In the genomic region with DNA sequence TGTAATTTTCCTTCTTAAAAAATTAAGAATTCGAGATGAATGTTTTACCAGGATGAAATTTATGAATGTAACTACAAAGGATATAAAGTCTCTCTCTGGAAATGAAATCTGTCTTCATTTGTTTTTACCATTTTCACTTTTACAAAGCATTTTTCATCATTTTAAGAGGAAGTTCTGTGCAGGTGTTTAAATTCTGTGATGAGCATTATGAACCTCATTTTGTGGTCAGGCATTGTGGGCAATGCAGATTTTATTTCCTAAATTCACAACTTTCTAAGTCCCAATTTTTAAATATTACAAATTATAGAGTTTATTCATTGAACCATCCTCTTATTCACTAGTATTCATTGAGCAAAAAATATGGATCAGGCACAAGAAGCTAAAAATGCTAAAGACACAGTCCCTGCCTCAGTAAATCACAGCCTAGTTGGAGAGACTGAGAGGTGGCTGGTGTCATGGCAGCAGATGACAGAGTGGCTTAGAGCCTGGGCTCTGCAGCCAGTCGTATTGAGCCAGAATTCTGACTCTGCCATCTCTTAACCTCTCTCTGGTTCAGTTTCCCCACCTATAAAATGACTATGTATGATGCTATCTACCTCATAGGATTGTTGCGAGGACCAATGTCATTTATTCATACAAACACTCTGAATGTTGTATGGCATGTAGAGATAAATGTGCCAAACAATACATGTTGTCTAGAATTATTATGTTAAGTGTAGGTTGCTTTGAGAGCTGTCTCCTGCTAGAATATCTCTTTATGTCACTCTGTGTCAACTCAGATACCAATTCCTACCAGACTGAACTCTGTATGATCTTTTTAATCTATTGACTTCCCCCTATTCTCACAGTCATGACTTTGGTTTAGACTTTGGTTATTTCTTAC, we compare ENCODE assay signal across 15 cellular contexts. TPM values are rescaled to one million over a fixed set of nuclear protein-coding genes. Genes with fewer than 3 reads are reported as not detected.
DNase-seq lines count a peak whose midpoint lies in the region; ATAC-seq and TF ChIP-seq lines count a peak whose summit lies in the region.
"Had no signal": no experiment of that assay in that cellular context is flagged by ENCODE, and none has a peak within 500 bp of the region (broad histone marks: within the 10 kb centered on the region; RNA-seq: fewer than 3 reads in every experiment).

No MANE protein-coding gene starts in this region.

- H3K4me1 ChIP-seq in DND-41 (ENCODE audit: insufficient read depth, low read length), result peaks cover 64% of the 10 kb centered on the region

- H3K9me3 Mint-ChIP-seq in activated naive CD8-positive, alpha-beta T cell (ENCODE audit: low read depth), result no peaks in the 10 kb centered on the region
- peaks cover 0 to 6% (median 1%) of the 10 kb centered on the region in 9 donors for H3K9me3 Mint-ChIP-seq in naive thymus-derived CD8-positive, alpha-beta T cell

- H3K36me3 ChIP-seq in DND-41 (ENCODE audit: insufficient read depth, low read length), result no peaks in the 10 kb centered on the region
- H3K36me3 ChIP-seq: left ventricle myocardium inferior, SJCRH30, thoracic aorta had no signal

- peak overlapping the region; percentile 70 for H3K27ac ChIP-seq in DND-41 (ENCODE audit: low read length)
- H3K27ac ChIP-seq: SJCRH30, thoracic aorta had no signal

- intact Hi-C loops in sciatic nerve (cut with DNase I), result no loop called here

- peak overlapping the region; percentile 85 for H3K27ac Mint-ChIP-seq in activated naive CD8-positive, alpha-beta T cell
- peak overlapping the region; percentile 9 to 92 (median 76) for H3K27ac Mint-ChIP-seq in naive thymus-derived CD8-positive, alpha-beta T cell
- H3K27ac Mint-ChIP-seq: WTC11 had no signal

- H3K4me3 ChIP-seq in DND-41 (ENCODE audit: low read depth in 1 of 2, low read length in 2 of 2), result peak overlapping the region in 1 of 2 experiments; percentile 0; a peak in 2 of 4 replicates
- H3K4me3 ChIP-seq: left ventricle myocardium inferior, SJCRH30, thoracic aorta had no signal

- no peaks in the 10 kb centered on the region for H3K79me2 ChIP-seq in DND-41 (ENCODE audit: insufficient read depth, low read length)

- POLR2A ChIA-PET in naive thymus-derived CD8-positive, alpha-beta T cell (lab: Charles Lee), result interaction anchor here (1.3 kb wide), 1 partner anchor 106 kb away, joined by 5 read pairs; no protein-coding TSS in a partner anchor

- H3K4me3 Mint-ChIP-seq in activated naive CD8-positive, alpha-beta T cell, result peak overlapping the region; percentile 27
- H3K4me3 Mint-ChIP-seq in naive thymus-derived CD8-positive, alpha-beta T cell, result peak overlapping the region in 8 of 10 donors; percentile 20 to 71 (median 42)
- H3K4me3 Mint-ChIP-seq: WTC11 had no signal

- H3K27me3 Mint-ChIP-seq in activated naive CD8-positive, alpha-beta T cell, result no peaks in the 10 kb centered on the region
- no peaks in the 10 kb centered on the region for H3K27me3 Mint-ChIP-seq in naive thymus-derived CD8-positive, alpha-beta T cell

- H2AFZ ChIP-seq in DND-41 (ENCODE audit: low read depth, low read length), result peak overlapping the region; percentile 9; the same call in 1 of the 2 replicates

- H3K9ac ChIP-seq in DND-41 (ENCODE audit: low read depth, low read length), result peak overlapping the region; percentile 10; the same call in 1 of the 2 replicates

- H3K4me2 ChIP-seq in DND-41 (ENCODE audit: insufficient read depth, low read length), result peak overlapping the region; percentile 25

- ATAC-seq in DND-41 (ENCODE audit: insufficient read depth, low read depth), result peak; percentile 88
- ATAC-seq in HG03460 (IDR thresholded peaks at IDR 0.05; ENCODE audit: unreplicated experiment), result peak; percentile 40
- ATAC-seq in naive thymus-derived CD8-positive, alpha-beta T cell, result peak; percentile 64 to 74
- ATAC-seq in sciatic nerve, result no peak
- no peak for ATAC-seq in GM21529 (IDR thresholded peaks at IDR 0.05; ENCODE audit: unreplicated experiment)
- ATAC-seq in SK-N-SH treated with all-trans-retinoic acid at 6 μM for 48 hours, result no peak
- ATAC-seq: WTC11 had no signal

- no peaks in the 10 kb centered on the region for H3K9me3 ChIP-seq in DND-41 (ENCODE audit: insufficient read depth, low read length, severe bottlenecking)
- H3K9me3 ChIP-seq: SJCRH30, thoracic aorta had no signal

- peaks cover 54% of the 10 kb centered on the region for H3K4me1 Mint-ChIP-seq in activated naive CD8-positive, alpha-beta T cell (ENCODE audit: low read depth)
- peaks cover 7 to 60% (median 52%) of the 10 kb centered on the region in 4 donors for H3K4me1 Mint-ChIP-seq in naive thymus-derived CD8-positive, alpha-beta T cell

- no peak for TF ChIP-seq CTCF in DND-41 (IDR thresholded peaks at IDR 0.05; ENCODE audit: borderline replicate concordance, extremely low read depth, low read length, poor library complexity, severe bottlenecking)

- DNase-seq in DND-41 (peak; percentile 69), sciatic nerve (ENCODE audit: low spot score) (no peak)
- DNase-seq in naive thymus-derived CD8-positive, alpha-beta T cell, result no peak
- DNase-seq: activated gamma-delta T cell, KG1, left ventricle myocardium inferior, NCI-H1694 treated with DMSO at 0.1 percent for 48 hours, NCI-H69, SJCRH30 had no signal

- no peaks in the 10 kb centered on the region for H4K20me1 ChIP-seq in DND-41 (ENCODE audit: insufficient read depth, low read length)

- H3K36me3 Mint-ChIP-seq in activated naive CD8-positive, alpha-beta T cell, result no peaks in the 10 kb centered on the region
- H3K36me3 Mint-ChIP-seq in naive thymus-derived CD8-positive, alpha-beta T cell, result peaks cover 0 to 4% (median 2%) of the 10 kb centered on the region in 3 donors

- no peaks in the 10 kb centered on the region for H3K27me3 ChIP-seq in DND-41 (ENCODE audit: insufficient read depth, low read length, poor library complexity)
- H3K27me3 ChIP-seq: SJCRH30 had no signal

TF ChIP-seq in SK-N-SH treated with all-trans-retinoic acid at 6 μM for 48 hours, 23 proteins besides CTCF, POLR2A, EP300 and RAD21:
- TF ChIP-seq ZNF8 (CRISPR knock-in tag; IDR thresholded peaks at IDR 0.05) (no peak), OSR1 (CRISPR knock-in tag; IDR thresholded peaks at IDR 0.05) (no peak), ZFP30 (CRISPR knock-in tag; IDR thresholded peaks at IDR 0.05) (no peak), ISL1 (CRISPR knock-in tag; IDR thresholded peaks at IDR 0.05) (no peak), ARNTL (CRISPR knock-in tag; IDR thresholded peaks at IDR 0.05; ENCODE audit: borderline replicate concordance, low read depth) (no peak), RARB (CRISPR knock-in tag; IDR thresholded peaks at IDR 0.05) (no peak), GLIS3 (CRISPR knock-in tag; IDR thresholded peaks at IDR 0.05) (no peak), ZFP3 (CRISPR knock-in tag; IDR thresholded peaks at IDR 0.05) (no peak)
- TF ChIP-seq, protein P1, sequence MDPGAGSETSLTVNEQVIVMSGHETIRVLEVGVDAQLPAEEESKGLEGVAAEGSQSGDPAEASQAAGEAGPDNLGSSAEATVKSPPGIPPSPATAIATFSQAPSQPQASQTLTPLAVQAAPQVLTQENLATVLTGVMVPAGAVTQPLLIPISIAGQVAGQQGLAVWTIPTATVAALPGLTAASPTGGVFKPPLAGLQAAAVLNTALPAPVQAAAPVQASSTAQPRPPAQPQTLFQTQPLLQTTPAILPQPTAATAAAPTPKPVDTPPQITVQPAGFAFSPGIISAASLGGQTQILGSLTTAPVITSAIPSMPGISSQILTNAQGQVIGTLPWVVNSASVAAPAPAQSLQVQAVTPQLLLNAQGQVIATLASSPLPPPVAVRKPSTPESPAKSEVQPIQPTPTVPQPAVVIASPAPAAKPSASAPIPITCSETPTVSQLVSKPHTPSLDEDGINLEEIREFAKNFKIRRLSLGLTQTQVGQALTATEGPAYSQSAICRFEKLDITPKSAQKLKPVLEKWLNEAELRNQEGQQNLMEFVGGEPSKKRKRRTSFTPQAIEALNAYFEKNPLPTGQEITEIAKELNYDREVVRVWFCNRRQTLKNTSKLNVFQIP (CRISPR knock-in tag; IDR thresholded peaks at IDR 0.05; ENCODE audit: borderline replicate concordance, low read depth), result no peak
- TF ChIP-seq, protein P2, sequence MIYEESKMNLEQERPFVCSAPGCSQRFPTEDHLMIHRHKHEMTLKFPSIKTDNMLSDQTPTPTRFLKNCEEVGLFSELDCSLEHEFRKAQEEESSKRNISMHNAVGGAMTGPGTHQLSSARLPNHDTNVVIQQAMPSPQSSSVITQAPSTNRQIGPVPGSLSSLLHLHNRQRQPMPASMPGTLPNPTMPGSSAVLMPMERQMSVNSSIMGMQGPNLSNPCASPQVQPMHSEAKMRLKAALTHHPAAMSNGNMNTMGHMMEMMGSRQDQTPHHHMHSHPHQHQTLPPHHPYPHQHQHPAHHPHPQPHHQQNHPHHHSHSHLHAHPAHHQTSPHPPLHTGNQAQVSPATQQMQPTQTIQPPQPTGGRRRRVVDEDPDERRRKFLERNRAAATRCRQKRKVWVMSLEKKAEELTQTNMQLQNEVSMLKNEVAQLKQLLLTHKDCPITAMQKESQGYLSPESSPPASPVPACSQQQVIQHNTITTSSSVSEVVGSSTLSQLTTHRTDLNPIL (CRISPR knock-in tag; IDR thresholded peaks at IDR 0.05; ENCODE audit: low read depth), result no peak

RNA-seq across cellular contexts. Expression of gene TGFBR2, which starts 7.5 kb away (rescaled TPM):
- 100 to 1,000 TPM; 260 to 268 TPM for total RNA-seq in naive thymus-derived CD8-positive, alpha-beta T cell
- 100 to 1,000 TPM; 128 to 226 (median 131) TPM for polyA plus RNA-seq in naive thymus-derived CD8-positive, alpha-beta T cell
- 221 TPM for total RNA-seq in sciatic nerve

Comparison
In these comparisons a context has a peak if more than half of its experiments do, and no peak if none do; other contexts are left out.
1. ATAC-seq: peak in DND-41 (single experiment), HG03460 (single experiment) and naive thymus-derived CD8-positive, alpha-beta T cell (2 of 2); none in sciatic nerve (single experiment), GM21529 (single experiment) and SK-N-SH treated with all-trans-retinoic acid at 6 μM for 48 hours (single experiment).